Comparison of ENCODE assay signal across 19 cellular contexts in the genomic region with DNA sequence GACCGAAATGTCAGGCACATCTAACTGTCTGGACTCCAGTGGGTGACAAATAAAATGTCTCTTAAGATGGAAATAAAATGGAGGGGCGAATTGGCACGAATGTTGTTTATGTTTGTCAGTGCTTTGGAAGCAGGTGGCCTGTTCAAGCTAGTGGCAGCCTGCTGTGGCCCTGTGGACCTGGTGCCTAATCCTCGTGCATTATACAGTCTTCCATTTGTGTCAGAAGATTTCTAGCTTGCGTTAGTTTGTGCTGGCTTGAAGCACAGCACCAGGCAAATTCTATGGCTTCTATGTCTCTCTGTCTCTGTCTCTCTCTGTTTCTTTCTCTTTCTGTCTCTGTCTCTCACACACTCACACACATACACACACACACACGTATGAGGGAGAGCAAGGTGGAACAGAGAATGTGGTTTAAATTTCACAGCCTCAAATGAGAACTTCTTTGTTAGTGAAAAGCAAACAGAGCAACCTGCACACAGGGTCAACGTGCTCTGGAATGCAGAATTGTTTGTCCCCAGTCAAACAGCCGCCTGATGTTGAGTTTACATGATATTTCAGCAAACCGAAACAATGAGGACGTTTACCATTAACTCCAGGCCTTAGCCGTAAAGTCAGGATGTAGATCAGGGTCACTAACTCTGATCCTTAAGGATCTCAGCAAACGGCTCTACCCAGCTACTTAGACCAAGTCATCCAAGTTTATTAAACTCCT. TPM values are rescaled to one million over a fixed set of nuclear protein-coding genes. Genes with fewer than 3 reads are reported as not detected.
DNase-seq lines count a peak whose midpoint lies in the region; ATAC-seq and TF ChIP-seq lines count a peak whose summit lies in the region.
"Had no signal": no experiment of that assay in that cellular context is flagged by ENCODE, and none has a peak within 500 bp of the region (broad histone marks: within the 10 kb centered on the region; RNA-seq: fewer than 3 reads in every experiment).

No MANE protein-coding gene starts in this region.

- WGBS in suprapubic skin = 86% methylated on average over 12 of the region's 12 CpGs

- H3K9me3 ChIP-seq in upper lobe of right lung (no peaks in the 10 kb centered on the region), suprapubic skin (no peaks in the 10 kb centered on the region)
- H3K9me3 ChIP-seq: ovary, Peyer's patch, tibial artery had no signal

- H3K4me3 ChIP-seq in epithelial cell of proximal tubule (ENCODE audit: low read depth, low read length) (no peak overlapping the region), upper lobe of right lung (no peak overlapping the region), suprapubic skin (no peak overlapping the region)
- H3K4me3 ChIP-seq: ovary had no signal

- no peaks in the 10 kb centered on the region for H3K27me3 Mint-ChIP-seq in nephron (ENCODE audit: low read depth)
- H3K27me3 Mint-ChIP-seq: activated CD4-positive, alpha-beta T cell treated with anti-CD3 and anti-CD28 coated beads, Interleukin-2, amount 10 ng/mL, durations not matched to agents 7 days and 5 days had no signal

- H3K27ac ChIP-seq in upper lobe of right lung = peak overlapping the region; percentile 59
- H3K27ac ChIP-seq in suprapubic skin = no peak overlapping the region
- H3K27ac ChIP-seq: 22Rv1, ovary, tibial artery had no signal

- TF ChIP-seq CTCF in epithelial cell of proximal tubule (conservative IDR thresholded peaks at IDR 0.05; ENCODE audit: low read depth, low read length) = no peak
- no peak for TF ChIP-seq CTCF in nephron (IDR thresholded peaks at IDR 0.05; ENCODE audit: unreplicated experiment in 3 of 3)
- TF ChIP-seq CTCF in upper lobe of right lung (IDR thresholded peaks at IDR 0.05) = no peak
- TF ChIP-seq CTCF in suprapubic skin (IDR thresholded peaks at IDR 0.05) = no peak

- peaks cover 34% of the 10 kb centered on the region for H3K4me1 Mint-ChIP-seq in nephron

- H3K36me3 Mint-ChIP-seq in nephron (ENCODE audit: low read depth) = peaks cover 8% of the 10 kb centered on the region
- H3K36me3 Mint-ChIP-seq: activated naive CD4-positive, alpha-beta T cell treated with anti-CD3 and anti-CD28 coated beads, Interleukin-2, amount 50 U/mL, for 24 hours; CD14-positive monocyte had no signal

- peak; percentile 17 for DNase-seq in DMS79 treated with DMSO at 0.1 percent for 48 hours (lab: John Stamatoyannopoulos, UW)
- no peak for DNase-seq in DMS79 (lab: John Stamatoyannopoulos, UW)
- DNase-seq in epithelial cell of proximal tubule (ENCODE audit: low read depth) = peak; percentile 78
- DNase-seq in upper lobe of right lung = no peak
- DNase-seq in NCI-H1105 treated with DMSO at 0.1 percent for 48 hours (lab: John Stamatoyannopoulos, UW) = no peak
- DNase-seq in suprapubic skin (ENCODE audit: low spot score in 2 of 2) = no peak
- DNase-seq: activated CD4-positive, alpha-beta T cell treated with anti-CD3 and anti-CD28 coated beads, Interleukin-2, amount 10 ng/mL, durations not matched to agents 7 days and 5 days; DND-41; erythroblast; H9; NCI-H1417; tibial artery had no signal

- H3K4me3 Mint-ChIP-seq in nephron = no peak overlapping the region
- H3K4me3 Mint-ChIP-seq: activated CD4-positive, alpha-beta T cell treated with anti-CD3 and anti-CD28 coated beads, Interleukin-2, amount 10 ng/mL, durations not matched to agents 7 days and 5 days; activated naive CD4-positive, alpha-beta T cell treated with anti-CD3 and anti-CD28 coated beads, Interleukin-2, amount 50 U/mL, for 24 hours; H9 had no signal

- H3K36me3 ChIP-seq in upper lobe of right lung = no peaks in the 10 kb centered on the region
- H3K36me3 ChIP-seq in suprapubic skin = no peaks in the 10 kb centered on the region
- H3K36me3 ChIP-seq: ovary, Peyer's patch, tibial artery had no signal

- H3K27me3 ChIP-seq in upper lobe of right lung = no peaks in the 10 kb centered on the region
- no peaks in the 10 kb centered on the region for H3K27me3 ChIP-seq in suprapubic skin
- H3K27me3 ChIP-seq: ovary, Peyer's patch, tibial artery had no signal

- peaks cover 10% of the 10 kb centered on the region for H3K9me3 Mint-ChIP-seq in nephron
- H3K9me3 Mint-ChIP-seq: activated CD4-positive, alpha-beta T cell treated with anti-CD3 and anti-CD28 coated beads, Interleukin-2, amount 10 ng/mL, durations not matched to agents 7 days and 5 days; activated naive CD4-positive, alpha-beta T cell treated with anti-CD3 and anti-CD28 coated beads, Interleukin-2, amount 50 U/mL, for 24 hours had no signal

- intact Hi-C loops in upper lobe of right lung (cut with DNase I) = no loop called here

- H3K4me1 ChIP-seq in upper lobe of right lung = peaks cover 19% of the 10 kb centered on the region
- H3K4me1 ChIP-seq in suprapubic skin = peaks cover 7% of the 10 kb centered on the region

- H3K27ac Mint-ChIP-seq in nephron = peak overlapping the region; percentile 33 to 94 (median 78)
- H3K27ac Mint-ChIP-seq: activated CD4-positive, alpha-beta T cell treated with anti-CD3 and anti-CD28 coated beads, Interleukin-2, amount 10 ng/mL, durations not matched to agents 7 days and 5 days; activated naive CD4-positive, alpha-beta T cell treated with anti-CD3 and anti-CD28 coated beads, Interleukin-2, amount 50 U/mL, for 24 hours; H9 had no signal

- TF ChIP-seq EP300 in suprapubic skin (IDR thresholded peaks at IDR 0.05) = no peak

- no peak for TF ChIP-seq POLR2A in suprapubic skin (IDR thresholded peaks at IDR 0.05)

- ATAC-seq in upper lobe of right lung (peak; percentile 37), HG02678 (IDR thresholded peaks at IDR 0.05; ENCODE audit: unreplicated experiment) (no peak)

RNA-seq across cellular contexts. Expression of gene CD180, which starts 39.0 kb away (rescaled TPM):
- not detected in 2 replicates for total RNA-seq in epithelial cell of proximal tubule
- total RNA-seq in upper lobe of right lung = 3.0 TPM
- total RNA-seq in suprapubic skin = under 1 TPM in 3 of 4 donors, not detected in 1; 0.11 to 0.32 (median 0.18) TPM
- total RNA-seq: H9 had no signal

Comparison
In these comparisons a context has a peak if more than half of its experiments do, and no peak if none do; other contexts are left out.
1. DNase-seq: peak in DMS79 treated with DMSO at 0.1 percent for 48 hours (single experiment) and epithelial cell of proximal tubule (single experiment); none in DMS79 (single experiment), upper lobe of right lung (single experiment), NCI-H1105 treated with DMSO at 0.1 percent for 48 hours (single experiment) and suprapubic skin (0 of 2).